ENCODE assay signal across 8 cellular contexts in genomic region chr10:96586419-96587254, GRCh38. TPM values are rescaled to one million over a fixed set of nuclear protein-coding genes. Genes with fewer than 3 reads are reported as not detected.
DNase-seq lines count a peak whose midpoint lies in the region; ATAC-seq and TF ChIP-seq lines count a peak whose summit lies in the region.

Gene TM9SF3, minus strand, starts transcription at chr10:96587012. Its CDS starts 177 bp downstream, at chr10:96586835.

- DNase-seq in CD8-positive, alpha-beta memory T cell: peak; percentile 90 to 96 (median 90)
- DNase-seq in HPDE6-E6E7 (ENCODE audit: extremely low spot score): peak; percentile 60
- DNase-seq in OCI-LY7 (ENCODE audit: low spot score): peak; percentile 91
- peak; percentile 89 for DNase-seq in activated T-cell treated with anti-CD3 and anti-CD28 coated beads for 48 hours (ENCODE audit: low read depth)
- DNase-seq in stimulated activated CD8-positive, alpha-beta memory T cell treated with anti-CD3 and anti-CD28 coated beads, Interleukin-7, amount 100 ng/mL, for 1 hour (ENCODE audit: low read depth in 2 of 2): peak; percentile 81 to 86

- H3K27ac Mint-ChIP-seq in CD8-positive, alpha-beta memory T cell: peak within 1 kb of the TSS in 7 of 8 donors; percentile 96 to 100 (median 98)

- no peaks in the 10 kb centered on the region for H3K27me3 Mint-ChIP-seq in CD8-positive, alpha-beta memory T cell

- H2AFZ ChIP-seq in OCI-LY7 (ENCODE audit: low read length): peak within 1 kb of the TSS; percentile 54; the same call in 1 of the 2 replicates

- no peak for TF ChIP-seq CTCF in OCI-LY7 (conservative IDR thresholded peaks at IDR 0.05; ENCODE audit: low read length)

- peaks cover 59% of the 10 kb centered on the region for H3K4me1 ChIP-seq in CD8-positive, alpha-beta memory T cell (ENCODE audit: insufficient read depth, low read length)
- H3K4me1 ChIP-seq in OCI-LY7 (ENCODE audit: insufficient read depth, low read length, poor library complexity, severe bottlenecking) (peaks cover 42% of the 10 kb centered on the region), esophagus (ENCODE audit: control insufficient read depth in 2 of 2, insufficient read depth in 2 of 2, low read length in 1 of 2) (no peaks in the 10 kb centered on the region), mucosa of stomach (ENCODE audit: control insufficient read depth, insufficient read depth, low read length) (peaks cover 30% of the 10 kb centered on the region)

- H3K36me3 ChIP-seq in CD8-positive, alpha-beta memory T cell (ENCODE audit: insufficient read depth, low read length): no peaks in the 10 kb centered on the region
- peaks cover 25% of the 10 kb centered on the region for H3K36me3 ChIP-seq in OCI-LY7 (ENCODE audit: insufficient read depth, low read length)
- no peaks in the 10 kb centered on the region for H3K36me3 ChIP-seq in esophagus (ENCODE audit: control insufficient read depth in 2 of 2, insufficient read depth in 2 of 2, low read length in 1 of 2)
- H3K36me3 ChIP-seq in mucosa of stomach (ENCODE audit: control insufficient read depth, insufficient read depth, low read length): no peaks in the 10 kb centered on the region

- H3K4me3 Mint-ChIP-seq in CD8-positive, alpha-beta memory T cell: peak within 1 kb of the TSS in 6 of 7 donors; percentile 91 to 99 (median 94)

- BruUV-seq in OCI-LY7 (replicated peaks; lab: Mats Ljungman, UMichigan): no TSS peak

- peak; percentile 74 for ATAC-seq in GM19452 (IDR thresholded peaks at IDR 0.05; ENCODE audit: unreplicated experiment)

- H3K27me3 ChIP-seq in CD8-positive, alpha-beta memory T cell (ENCODE audit: insufficient read depth, low read length, poor library complexity, severe bottlenecking): no peaks in the 10 kb centered on the region
- H3K27me3 ChIP-seq in esophagus (ENCODE audit: control insufficient read depth in 1 of 2, insufficient read depth in 2 of 2, low read length in 2 of 2): no peaks in the 10 kb centered on the region
- H3K27me3 ChIP-seq in mucosa of stomach (ENCODE audit: control insufficient read depth, insufficient read depth, low read length): no peaks in the 10 kb centered on the region

- no peaks in the 10 kb centered on the region for H3K9me3 Mint-ChIP-seq in CD8-positive, alpha-beta memory T cell

- no peaks in the 10 kb centered on the region for H3K9me3 ChIP-seq in CD8-positive, alpha-beta memory T cell (ENCODE audit: low read length)
- H3K9me3 ChIP-seq in OCI-LY7 (ENCODE audit: low read length) (no peaks in the 10 kb centered on the region), esophagus (ENCODE audit: control insufficient read depth in 2 of 2, insufficient read depth in 1 of 2, low read depth in 1 of 2, low read length in 1 of 2) (no peaks in the 10 kb centered on the region), mucosa of stomach (ENCODE audit: control insufficient read depth, low read length) (no peaks in the 10 kb centered on the region)

- intact Hi-C loops in OCI-LY7 (cut with micrococcal nuclease; ENCODE audit: unreplicated experiment): loop anchor here (5.0 kb wide), 2 partner anchors 136 to 246 kb away; partner anchors contain the start of genes LCOR and PIK3AP1

- H3K36me3 Mint-ChIP-seq in CD8-positive, alpha-beta memory T cell: peaks cover 0 to 19% (median 0%) of the 10 kb centered on the region in 3 donors

- peak within 1 kb of the TSS; percentile 87 for H3K4me3 ChIP-seq in CD8-positive, alpha-beta memory T cell (ENCODE audit: low read length)
- H3K4me3 ChIP-seq in OCI-LY7 (ENCODE audit: low read depth, low read length, poor library complexity, severe bottlenecking): peak within 1 kb of the TSS; percentile 99
- peak within 1 kb of the TSS; percentile 97 to 98 for H3K4me3 ChIP-seq in esophagus (ENCODE audit: low read depth in 1 of 2, low read length in 2 of 2)
- H3K4me3 ChIP-seq in mucosa of stomach (ENCODE audit: low read length): peak within 1 kb of the TSS; percentile 68

- peak within 1 kb of the TSS; percentile 98 for H3K27ac ChIP-seq in CD8-positive, alpha-beta memory T cell (ENCODE audit: low read depth, low read length)
- peak within 1 kb of the TSS; percentile 88 for H3K27ac ChIP-seq in OCI-LY7 (ENCODE audit: low read depth, low read length, poor library complexity, severe bottlenecking)
- H3K27ac ChIP-seq in esophagus (ENCODE audit: low read depth in 2 of 2, low read length in 1 of 2): peak within 1 kb of the TSS; percentile 98 to 99

- WGBS in esophagus, 2 donors: 0% methylated on average over 39 to 107 of the region's 107 CpGs

- H3K9ac ChIP-seq in mucosa of stomach (ENCODE audit: low read length): peak within 1 kb of the TSS; percentile 95

- H3K79me2 ChIP-seq in OCI-LY7 (ENCODE audit: insufficient read depth, low read depth, low read length): peaks cover 56% of the 10 kb centered on the region

- POLR2A ChIA-PET in CD8-positive, alpha-beta memory T cell (lab: Charles Lee): no interaction called here
- POLR2A ChIA-PET in OCI-LY7 (lab: Charles Lee): interaction anchor here (0.6 to 1.1 kb wide), 8 partner anchors 10 to 691 kb away, joined by 3 to 4 read pairs (median 3); no protein-coding TSS in a partner anchor

- peaks cover 42 to 47% (median 47%) of the 10 kb centered on the region in 3 donors for H3K4me1 Mint-ChIP-seq in CD8-positive, alpha-beta memory T cell

- CTCF ChIA-PET in CD8-positive, alpha-beta memory T cell (lab: Charles Lee): interaction anchor here (0.6 to 1.3 kb wide), 3 partner anchors 23 to 692 kb away, joined by 3 to 5 read pairs (median 3); no protein-coding TSS in a partner anchor
- CTCF ChIA-PET in OCI-LY7 (lab: Charles Lee; ENCODE audit: unreplicated experiment): no interaction called here

- peak within 1 kb of the TSS; percentile 88 for H3K4me2 ChIP-seq in OCI-LY7 (ENCODE audit: low read length)

- H3K9me2 ChIP-seq in OCI-LY7 (ENCODE audit: insufficient read depth, low read length): no peaks in the 10 kb centered on the region

- peaks cover 15% of the 10 kb centered on the region; the same call in 1 of the 2 replicates for H4K20me1 ChIP-seq in OCI-LY7 (ENCODE audit: insufficient read depth, low read length)

RNA-seq across cellular contexts. Expression of gene TM9SF3, which starts in this region (rescaled TPM):
- 100 to 1,000 TPM in 1 of 2 experiments, 10 to 100 TPM in 1; 89.7 to 103 TPM for total RNA-seq in CD8-positive, alpha-beta memory T cell
- 95.8 TPM for polyA plus RNA-seq in CD8-positive, alpha-beta memory T cell
- total RNA-seq in OCI-LY7 (2014; rRNA removed; shearing (Covaris generic)): 20.8 and 23.0 TPM in 2 replicates
- total RNA-seq in OCI-LY7 (2022): 80.2 and 88.8 TPM in 2 replicates
- polyA plus RNA-seq in esophagus: 10 to 100 TPM; 21.0 to 29.6 TPM

Comparison
In these comparisons a context has a peak if more than half of its experiments do, and no peak if none do; other contexts are left out.
1. Peak in every context shown above with its lines: DNase-seq, ATAC-seq, H3K4me3 ChIP-seq and H3K27ac ChIP-seq.